In the genomic region with DNA sequence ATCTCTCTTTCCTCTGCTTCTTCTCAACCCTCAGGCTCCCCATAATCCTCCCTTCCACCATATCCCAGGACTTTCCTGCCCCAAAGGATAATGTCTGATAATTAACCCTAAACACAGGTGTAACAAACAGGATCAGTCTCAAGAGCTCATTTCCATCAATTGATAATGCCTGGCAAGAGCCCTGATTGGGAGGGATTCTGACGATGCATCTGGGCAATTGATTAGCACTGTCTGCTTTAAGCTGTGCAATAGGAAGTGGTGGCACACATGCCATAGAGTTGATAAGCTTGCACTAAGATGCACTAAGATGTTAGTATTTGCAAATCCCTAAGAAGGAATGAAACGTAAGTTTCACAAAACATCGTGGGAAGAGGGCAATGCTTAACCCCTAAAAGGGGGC, we compare ENCODE assay signal across 18 cellular contexts. TPM values are rescaled to one million over a fixed set of nuclear protein-coding genes. Genes with fewer than 3 reads are reported as not detected.
DNase-seq lines count a peak whose midpoint lies in the region; ATAC-seq and TF ChIP-seq lines count a peak whose summit lies in the region.
"Had no signal": no experiment of that assay in that cellular context is flagged by ENCODE, and none has a peak within 500 bp of the region (broad histone marks: within the 10 kb centered on the region; RNA-seq: fewer than 3 reads in every experiment).

No MANE protein-coding gene starts in this region.

- H3F3A ChIP-seq in PC-3 (ENCODE audit: low read length, unreplicated experiment): no peaks in the 10 kb centered on the region

- H3K36me3 Mint-ChIP-seq in activated naive CD8-positive, alpha-beta T cell treated with anti-CD3 and anti-CD28 coated beads, Interleukin-2, amount 10 ng/mL, durations not matched to agents 7 days and 5 days: peaks cover 5% of the 10 kb centered on the region
- peaks cover 7% of the 10 kb centered on the region for H3K36me3 Mint-ChIP-seq in activated naive CD8-positive, alpha-beta T cell treated with anti-CD3 and anti-CD28 coated beads, Interleukin-2, amount 50 U/mL, for 24 hours (ENCODE audit: low read depth)
- no peaks in the 10 kb centered on the region for H3K36me3 Mint-ChIP-seq in activated naive CD4-positive, alpha-beta T cell treated with anti-CD3 and anti-CD28 coated beads for 36 hours (ENCODE audit: low read depth)

- no peak overlapping the region for H2BK120ac ChIP-seq in mesendoderm (ENCODE audit: low read depth, low read length)

- no peak for TF ChIP-seq POLR2A in HCT116 (IDR thresholded peaks at IDR 0.05; ENCODE audit: borderline replicate concordance, extremely low read depth, insufficient read depth, insufficient read length)

- H3K27me3 ChIP-seq in HCT116 (ENCODE audit: insufficient read depth, low read length): no peaks in the 10 kb centered on the region
- no peaks in the 10 kb centered on the region for H3K27me3 ChIP-seq in mesendoderm (ENCODE audit: insufficient read depth, low read length, poor library complexity)
- no peaks in the 10 kb centered on the region for H3K27me3 ChIP-seq in PC-3 (ENCODE audit: low read length)

- H3K18ac ChIP-seq in mesendoderm (ENCODE audit: low read length): no peak overlapping the region

- H4K20me1 ChIP-seq in HCT116 (ENCODE audit: insufficient read depth): no peaks in the 10 kb centered on the region
- no peaks in the 10 kb centered on the region for H4K20me1 ChIP-seq in OCI-LY7 (ENCODE audit: insufficient read depth, low read length)
- H4K20me1 ChIP-seq in PC-3 (ENCODE audit: low read length): no peaks in the 10 kb centered on the region

- H3K23ac ChIP-seq in mesendoderm (ENCODE audit: low read length): no peak overlapping the region

- RAD21 ChIA-PET in HCT116 (lab: Charles Lee; ENCODE audit: low non-redundant PET in 1 of 2, low total read pairs in 2 of 2, uncharacterized antibody in 2 of 2, unreplicated experiment in 2 of 2): no interaction called here

- intact Hi-C loops in HCT116 (cut with micrococcal nuclease): no loop called here
- intact Hi-C loops in OCI-LY7 (cut with micrococcal nuclease; ENCODE audit: unreplicated experiment): no loop called here
- intact Hi-C loops in PC-3 (cut with micrococcal nuclease): no loop called here
- intact Hi-C loops in activated naive CD4-positive, alpha-beta T cell treated with anti-CD3 and anti-CD28 coated beads for 36 hours (cut with micrococcal nuclease): no loop called here

- H2AFZ ChIP-seq in HCT116 (ENCODE audit: low read depth, low read length, poor library complexity, severe bottlenecking): no peak overlapping the region
- peak overlapping the region; percentile 75 for H2AFZ ChIP-seq in OCI-LY7 (ENCODE audit: low read length)
- H2AFZ ChIP-seq in PC-3 (ENCODE audit: low read length): no peak overlapping the region

- TF ChIP-seq RAD21 in HCT116 (IDR thresholded peaks at IDR 0.05; ENCODE audit: low read depth): no peak

- H3K4me1 ChIP-seq in HCT116 (ENCODE audit: control insufficient read depth in 1 of 2, insufficient read depth in 2 of 2, low read length in 2 of 2) (no peaks in the 10 kb centered on the region), OCI-LY7 (ENCODE audit: insufficient read depth, low read length, poor library complexity, severe bottlenecking) (no peaks in the 10 kb centered on the region), mesendoderm (ENCODE audit: control insufficient read depth, low read depth, low read length) (no peaks in the 10 kb centered on the region), PC-3 (ENCODE audit: insufficient read depth, low read length) (no peaks in the 10 kb centered on the region)

- H4K8ac ChIP-seq in mesendoderm (ENCODE audit: low read depth, low read length): no peak overlapping the region

- BruUV-seq in HCT116 (replicated peaks; lab: Mats Ljungman, UMichigan) (no TSS peak), OCI-LY7 (replicated peaks; lab: Mats Ljungman, UMichigan) (no TSS peak), PC-3 (replicated peaks; lab: Mats Ljungman, UMichigan) (no TSS peak)

- POLR2A ChIA-PET in activated naive CD8-positive, alpha-beta T cell treated with anti-CD3 and anti-CD28 coated beads, Interleukin-2, amount 10 ng/mL, durations not matched to agents 7 days and 5 days (lab: Charles Lee): interaction anchor here (0.7 kb wide), 1 partner anchor 28 kb away, joined by 3 read pairs; no protein-coding TSS in a partner anchor
- POLR2A ChIA-PET in HCT116 (lab: Charles Lee): no interaction called here
- POLR2A ChIA-PET in OCI-LY7 (lab: Charles Lee): interaction anchor here (0.8 to 1.5 kb wide), 4 partner anchors 8 to 41 kb away, joined by 3 to 7 read pairs (median 5); no protein-coding TSS in a partner anchor
- POLR2A ChIA-PET in PC-3 (lab: Charles Lee; ENCODE audit: unreplicated experiment): interaction anchor here (0.5 to 0.6 kb wide), 2 partner anchors 9 to 38 kb away, joined by 3 to 4 read pairs; no protein-coding TSS in a partner anchor

- H3K56ac ChIP-seq in mesendoderm (ENCODE audit: low read length): no peak overlapping the region

- H4K5ac ChIP-seq in mesendoderm (ENCODE audit: low read length): no peak overlapping the region

- peak; percentile 30 for ATAC-seq in activated naive CD8-positive, alpha-beta T cell treated with anti-CD3 and anti-CD28 coated beads, Interleukin-2, amount 10 ng/mL, durations not matched to agents 7 days and 5 days (ENCODE audit: low read depth)
- no peak for ATAC-seq in activated naive CD8-positive, alpha-beta T cell treated with anti-CD3 and anti-CD28 coated beads, Interleukin-2, amount 50 U/mL, for 24 hours
- ATAC-seq in HCT116: 0 out of 2 replicates have a peak, but pooled peaks have one; percentile 22
- ATAC-seq in PC-3: no peak
- ATAC-seq: Panc1 had no signal

- H2BK15ac ChIP-seq in mesendoderm (replicated peaks; ENCODE audit: low read depth): no peak overlapping the region

- peaks cover 20% of the 10 kb centered on the region for H3K9me3 Mint-ChIP-seq in activated naive CD8-positive, alpha-beta T cell treated with anti-CD3 and anti-CD28 coated beads, Interleukin-2, amount 10 ng/mL, durations not matched to agents 7 days and 5 days
- peaks cover 21% of the 10 kb centered on the region for H3K9me3 Mint-ChIP-seq in activated naive CD8-positive, alpha-beta T cell treated with anti-CD3 and anti-CD28 coated beads, Interleukin-2, amount 50 U/mL, for 24 hours
- H3K9me3 Mint-ChIP-seq in activated naive CD4-positive, alpha-beta T cell treated with anti-CD3 and anti-CD28 coated beads for 36 hours: peaks cover 17% of the 10 kb centered on the region

- H3K4me1 Mint-ChIP-seq in activated naive CD8-positive, alpha-beta T cell treated with anti-CD3 and anti-CD28 coated beads, Interleukin-2, amount 10 ng/mL, durations not matched to agents 7 days and 5 days: peaks cover 6% of the 10 kb centered on the region
- peaks cover 26% of the 10 kb centered on the region for H3K4me1 Mint-ChIP-seq in activated naive CD8-positive, alpha-beta T cell treated with anti-CD3 and anti-CD28 coated beads, Interleukin-2, amount 50 U/mL, for 24 hours
- H3K4me1 Mint-ChIP-seq in activated naive CD4-positive, alpha-beta T cell treated with anti-CD3 and anti-CD28 coated beads for 36 hours (ENCODE audit: low read depth): peaks cover 16% of the 10 kb centered on the region
- H3K4me1 Mint-ChIP-seq: H9 had no signal

- WGBS in mesendoderm (ENCODE audit: extremely low coverage, insufficient coverage, low lambda C conversion rate): no CpG with 5 or more reads among the region's 3 CpGs

- no peak for TF ChIP-seq CTCF in HCT116 (IDR thresholded peaks at IDR 0.05 in 2 of 3, conservative IDR thresholded peaks at IDR 0.05 in 1 of 3; ENCODE audit: borderline replicate concordance in 1 of 3, insufficient read depth in 1 of 3, low read depth in 2 of 3, low read length in 2 of 3)
- no peak for TF ChIP-seq CTCF in OCI-LY7 (conservative IDR thresholded peaks at IDR 0.05; ENCODE audit: low read length)
- TF ChIP-seq CTCF in PC-3 (conservative IDR thresholded peaks at IDR 0.05; ENCODE audit: low read depth, low read length): no peak

- no peaks in the 10 kb centered on the region for H3K79me1 ChIP-seq in mesendoderm (ENCODE audit: low read length)

- H3K4me3 ChIP-seq in HCT116 (replicated peaks in 1 of 2; ENCODE audit: low read depth in 1 of 2, low read length in 2 of 2): no peak overlapping the region
- no peak overlapping the region for H3K4me3 ChIP-seq in OCI-LY7 (ENCODE audit: low read depth, low read length, poor library complexity, severe bottlenecking)
- no peak overlapping the region for H3K4me3 ChIP-seq in mesendoderm (ENCODE audit: low read length)
- H3K4me3 ChIP-seq in PC-3 (ENCODE audit: low read length): no peak overlapping the region

- no peak overlapping the region for H3K4me3 Mint-ChIP-seq in activated naive CD8-positive, alpha-beta T cell treated with anti-CD3 and anti-CD28 coated beads, Interleukin-2, amount 10 ng/mL, durations not matched to agents 7 days and 5 days
- no peak overlapping the region for H3K4me3 Mint-ChIP-seq in activated naive CD8-positive, alpha-beta T cell treated with anti-CD3 and anti-CD28 coated beads, Interleukin-2, amount 50 U/mL, for 24 hours
- H3K4me3 Mint-ChIP-seq in activated naive CD4-positive, alpha-beta T cell treated with anti-CD3 and anti-CD28 coated beads for 36 hours: no peak overlapping the region
- H3K4me3 Mint-ChIP-seq: H9 had no signal

- H3K36me3 ChIP-seq in HCT116 (ENCODE audit: control insufficient read depth in 1 of 2, insufficient read depth in 2 of 2, low read length in 2 of 2): no peaks in the 10 kb centered on the region
- no peaks in the 10 kb centered on the region for H3K36me3 ChIP-seq in OCI-LY7 (ENCODE audit: insufficient read depth, low read length)
- H3K36me3 ChIP-seq in mesendoderm (ENCODE audit: control insufficient read depth, insufficient read depth, low read length): no peaks in the 10 kb centered on the region
- no peaks in the 10 kb centered on the region; the same call in 1 of the 2 replicates for H3K36me3 ChIP-seq in PC-3 (ENCODE audit: low read depth, low read length)

- no peak overlapping the region for H3K4ac ChIP-seq in mesendoderm (ENCODE audit: low read depth, low read length)

- no peak overlapping the region for H3K27ac Mint-ChIP-seq in activated naive CD8-positive, alpha-beta T cell treated with anti-CD3 and anti-CD28 coated beads, Interleukin-2, amount 10 ng/mL, durations not matched to agents 7 days and 5 days
- H3K27ac Mint-ChIP-seq in activated naive CD8-positive, alpha-beta T cell treated with anti-CD3 and anti-CD28 coated beads, Interleukin-2, amount 50 U/mL, for 24 hours: no peak overlapping the region
- no peak overlapping the region for H3K27ac Mint-ChIP-seq in activated naive CD4-positive, alpha-beta T cell treated with anti-CD3 and anti-CD28 coated beads for 36 hours
- H3K27ac Mint-ChIP-seq: H9 had no signal

- H3K9me2 ChIP-seq in HCT116 (ENCODE audit: insufficient read depth): no peaks in the 10 kb centered on the region
- no peaks in the 10 kb centered on the region for H3K9me2 ChIP-seq in OCI-LY7 (ENCODE audit: insufficient read depth, low read length)
- H3K9me2 ChIP-seq in PC-3 (replicated peaks; ENCODE audit: low read length): no peaks in the 10 kb centered on the region

- H3K4me2 ChIP-seq in HCT116 (ENCODE audit: low read length) (no peak overlapping the region), OCI-LY7 (ENCODE audit: low read length) (no peak overlapping the region), mesendoderm (ENCODE audit: low read length) (no peak overlapping the region), PC-3 (ENCODE audit: low read length) (no peak overlapping the region)

- DNase-seq in activated naive CD8-positive, alpha-beta T cell treated with anti-CD3 and anti-CD28 coated beads, Interleukin-2, amount 10 ng/mL, durations not matched to agents 7 days and 5 days: no peak
- DNase-seq in activated naive CD8-positive, alpha-beta T cell treated with anti-CD3 and anti-CD28 coated beads, Interleukin-2, amount 50 U/mL, for 24 hours: no peak
- peak; percentile 26 for DNase-seq in HCT116 (ENCODE audit: low read depth, low spot score)
- DNase-seq in OCI-LY7 (ENCODE audit: low spot score): peak; percentile 43
- DNase-seq in mesendoderm: peak; percentile 10
- no peak for DNase-seq in DMS79 treated with DMSO at 0.1 percent for 48 hours (lab: John Stamatoyannopoulos, UW)
- no peak for DNase-seq in PC-3
- no peak for DNase-seq in activated naive CD4-positive, alpha-beta T cell treated with anti-CD3 and anti-CD28 coated beads for 36 hours
- DNase-seq: ACHN, C1 segment of cervical spinal cord, DMS79, H9, NCI-H1105 treated with DMSO at 0.1 percent for 48 hours, NCI-H1694, NCI-H2081 treated with DMSO at 0.1 percent for 48 hours, NCI-H510A had no signal

- H3K9me3 ChIP-seq in HCT116 (ENCODE audit: control insufficient read depth in 1 of 2, insufficient read depth in 1 of 2, low read depth in 1 of 2, low read length in 2 of 2) (no peaks in the 10 kb centered on the region; a peak in 2 of 4 replicates), OCI-LY7 (ENCODE audit: low read length) (peaks cover 9% of the 10 kb centered on the region; the same call in 1 of the 2 replicates), PC-3 (ENCODE audit: low read length) (peaks cover 11% of the 10 kb centered on the region)

- no peak overlapping the region for H2AK5ac ChIP-seq in mesendoderm (ENCODE audit: low read length)

- H2BK5ac ChIP-seq in mesendoderm (ENCODE audit: low read length): no peak overlapping the region

- H3K27ac ChIP-seq in HCT116 (ENCODE audit: low read depth, low read length): no peak overlapping the region
- H3K27ac ChIP-seq in OCI-LY7 (ENCODE audit: low read depth, low read length, poor library complexity, severe bottlenecking): no peak overlapping the region
- no peak overlapping the region for H3K27ac ChIP-seq in mesendoderm (ENCODE audit: low read depth, low read length)
- no peak overlapping the region for H3K27ac ChIP-seq in PC-3 (ENCODE audit: low read length)
- H3K27ac ChIP-seq: HL-60 had no signal

- H3K9ac ChIP-seq in HCT116 (ENCODE audit: low read length) (no peak overlapping the region), mesendoderm (ENCODE audit: low read length) (no peak overlapping the region), PC-3 (ENCODE audit: low read length) (no peak overlapping the region)

- H3K79me2 ChIP-seq in HCT116 (ENCODE audit: insufficient read depth, low read length): no peaks in the 10 kb centered on the region
- H3K79me2 ChIP-seq in OCI-LY7 (ENCODE audit: insufficient read depth, low read depth, low read length): no peaks in the 10 kb centered on the region
- no peaks in the 10 kb centered on the region for H3K79me2 ChIP-seq in mesendoderm (ENCODE audit: control insufficient read depth, insufficient read depth, low read length)
- H3K79me2 ChIP-seq in PC-3 (ENCODE audit: low read length): no peaks in the 10 kb centered on the region

- CTCF ChIA-PET in HCT116 (lab: Charles Lee) (interaction anchor here (0.9 to 1.2 kb wide), 2 partner anchors 9 to 27 kb away, joined by 3 read pairs; no protein-coding TSS in a partner anchor), OCI-LY7 (lab: Charles Lee; ENCODE audit: unreplicated experiment) (no interaction called here), PC-3 (lab: Charles Lee) (no interaction called here)
- CTCF ChIA-PET in activated naive CD4-positive, alpha-beta T cell treated with anti-CD3 and anti-CD28 coated beads for 36 hours (lab: Charles Lee): no interaction called here

- H3K27me3 Mint-ChIP-seq in activated naive CD8-positive, alpha-beta T cell treated with anti-CD3 and anti-CD28 coated beads, Interleukin-2, amount 10 ng/mL, durations not matched to agents 7 days and 5 days: peaks cover 8% of the 10 kb centered on the region
- peaks cover 21% of the 10 kb centered on the region for H3K27me3 Mint-ChIP-seq in activated naive CD8-positive, alpha-beta T cell treated with anti-CD3 and anti-CD28 coated beads, Interleukin-2, amount 50 U/mL, for 24 hours
- H3K27me3 Mint-ChIP-seq in activated naive CD4-positive, alpha-beta T cell treated with anti-CD3 and anti-CD28 coated beads for 36 hours (ENCODE audit: low read depth): peaks cover 5% of the 10 kb centered on the region

RNA-seq across cellular contexts. Expression of gene EGR2, which starts 27.4 kb away (rescaled TPM):
- total RNA-seq in activated naive CD8-positive, alpha-beta T cell treated with anti-CD3 and anti-CD28 coated beads, Interleukin-2, amount 10 ng/mL, durations not matched to agents 7 days and 5 days: 1 to 10 TPM; 1.4 to 2.2 TPM
- total RNA-seq in HCT116 (2021; ENCODE audit: unreplicated experiment): 2.3 TPM
- polyA plus RNA-seq in HCT116 (2012): 8.0 and 13.4 TPM in 2 replicates
- total RNA-seq in OCI-LY7 (2014; rRNA removed; shearing (Covaris generic)): 0.08 TPM in 1 of 2 replicates, not detected in the other
- 0.19 and 0.30 TPM in 2 replicates for total RNA-seq in OCI-LY7 (2022)
- polyA plus RNA-seq in mesendoderm (2013, experiment 1 of 2): 0.45 TPM
- polyA plus RNA-seq in mesendoderm (2013, experiment 2 of 2): 0.55 TPM
- 2.7 and 2.8 TPM in 2 replicates for total RNA-seq in PC-3 (2014; rRNA removed)
- total RNA-seq in activated naive CD4-positive, alpha-beta T cell treated with anti-CD3 and anti-CD28 coated beads for 36 hours: 10 to 100 TPM; 18.5 to 21.4 TPM

RNA-seq across cellular contexts. Expression of gene ADO, which starts 39.1 kb away (rescaled TPM):
- 10 to 100 TPM; 23.2 to 23.3 TPM for total RNA-seq in activated naive CD8-positive, alpha-beta T cell treated with anti-CD3 and anti-CD28 coated beads, Interleukin-2, amount 10 ng/mL, durations not matched to agents 7 days and 5 days
- 26.2 TPM for total RNA-seq in HCT116 (2021; ENCODE audit: unreplicated experiment)
- polyA plus RNA-seq in HCT116 (2012): 10.4 and 13.8 TPM in 2 replicates
- 33.1 and 43.1 TPM in 2 replicates for total RNA-seq in OCI-LY7 (2014; rRNA removed; shearing (Covaris generic))
- total RNA-seq in OCI-LY7 (2022): 30.3 and 33.9 TPM in 2 replicates
- 22.4 TPM for polyA plus RNA-seq in mesendoderm (2013, experiment 1 of 2)
- polyA plus RNA-seq in mesendoderm (2013, experiment 2 of 2): 22.3 TPM
- total RNA-seq in PC-3 (2014; rRNA removed): 107 and 129 TPM in 2 replicates
- total RNA-seq in activated naive CD4-positive, alpha-beta T cell treated with anti-CD3 and anti-CD28 coated beads for 36 hours: 10 to 100 TPM; 24.9 to 26.2 TPM

Comparison
In these comparisons a context has a peak if more than half of its experiments do, and no peak if none do; other contexts are left out.
1. ATAC-seq: peak in activated naive CD8-positive, alpha-beta T cell treated with anti-CD3 and anti-CD28 coated beads, Interleukin-2, amount 10 ng/mL, durations not matched to agents 7 days and 5 days (single experiment) and HCT116 (single experiment); none in activated naive CD8-positive, alpha-beta T cell treated with anti-CD3 and anti-CD28 coated beads, Interleukin-2, amount 50 U/mL, for 24 hours (single experiment) and PC-3 (single experiment).
2. DNase-seq: peak in HCT116 (single experiment), OCI-LY7 (single experiment) and mesendoderm (single experiment); none in activated naive CD8-positive, alpha-beta T cell treated with anti-CD3 and anti-CD28 coated beads, Interleukin-2, amount 10 ng/mL, durations not matched to agents 7 days and 5 days (single experiment), activated naive CD8-positive, alpha-beta T cell treated with anti-CD3 and anti-CD28 coated beads, Interleukin-2, amount 50 U/mL, for 24 hours (single experiment), DMS79 treated with DMSO at 0.1 percent for 48 hours (single experiment), PC-3 (single experiment) and activated naive CD4-positive, alpha-beta T cell treated with anti-CD3 and anti-CD28 coated beads for 36 hours (single experiment).